Comparison of ENCODE assay signal across 8 cellular contexts in genomic region chr2:179264238-179265081, GRCh38. TPM values are rescaled to one million over a fixed set of nuclear protein-coding genes. Genes with fewer than 3 reads are reported as not detected.
A peak's percentile ranks its signal among the peaks of the same experiment; 100 is the strongest.
DNase-seq lines count a peak whose midpoint lies in the region; FAIRE-seq and TF ChIP-seq lines count a peak whose summit lies in the region.

TSS of gene SESTD1 (minus strand) at chr2:179264832. CDS start at chr2:179191841, 72,991 bp downstream.

- TF ChIP-seq CTCF in MM.1S (IDR thresholded peaks at IDR 0.05; ENCODE audit: low read length) (no peak), VCaP (conservative IDR thresholded peaks at IDR 0.05) (no peak), mammary epithelial cell (conservative IDR thresholded peaks at IDR 0.05 in 1 of 2, IDR thresholded peaks at IDR 0.05 in 1 of 2; ENCODE audit: extremely low read depth in 1 of 2, insufficient read depth in 1 of 2, low read depth in 1 of 2, low read length in 2 of 2) (no peak), smooth muscle cell (IDR thresholded peaks at IDR 0.05; ENCODE audit: borderline replicate concordance, insufficient read depth, poor library complexity, severe bottlenecking) (no peak)

- dilution Hi-C loops in mammary epithelial cell (cut with HindIII; ENCODE audit: low sequenced_read_pairs): no loop called here

- H3K27ac Mint-ChIP-seq in immature natural killer cell: peak within 1 kb of the TSS in 5 of 6 donors; percentile 44 to 87 (median 62)

- H4K20me1 ChIP-seq in MM.1S (ENCODE audit: insufficient read depth, low read length): no peaks in the 10 kb centered on the region
- H4K20me1 ChIP-seq in mammary epithelial cell (ENCODE audit: insufficient read depth, low read length): no peaks in the 10 kb centered on the region
- H4K20me1 ChIP-seq in smooth muscle cell (ENCODE audit: low read depth): peaks cover 39% of the 10 kb centered on the region

- in situ Hi-C loops in mammary epithelial cell (cut with MboI; ENCODE audit: low sequenced_read_pairs in 2 of 2): no loop called here

- H3K4me2 ChIP-seq in MM.1S (ENCODE audit: low read depth, low read length): peak within 1 kb of the TSS; percentile 97
- peak within 1 kb of the TSS; percentile 97 for H3K4me2 ChIP-seq in mammary epithelial cell (ENCODE audit: insufficient read depth, low read depth, low read length)
- peak within 1 kb of the TSS; percentile 86 for H3K4me2 ChIP-seq in smooth muscle cell

- H3K4me3 ChIP-seq in MM.1S (ENCODE audit: low read length): peak within 1 kb of the TSS; percentile 96
- H3K4me3 ChIP-seq in mammary epithelial cell (replicated peaks in 1 of 3; ENCODE audit: insufficient read depth in 1 of 3, low read depth in 2 of 3, low read length in 3 of 3): peak within 1 kb of the TSS; percentile 61 to 80 (median 64)
- peak within 1 kb of the TSS; percentile 64 for H3K4me3 ChIP-seq in smooth muscle cell

- H3K9me3 ChIP-seq in MM.1S (replicated peaks; ENCODE audit: insufficient read depth, low read length) (no peaks in the 10 kb centered on the region), mammary epithelial cell (replicated peaks; ENCODE audit: insufficient read depth, low read length) (no peaks in the 10 kb centered on the region), smooth muscle cell (replicated peaks; ENCODE audit: low read depth) (no peaks in the 10 kb centered on the region)

- peak within 1 kb of the TSS; percentile 79 to 89 (median 86) for H3K4me3 Mint-ChIP-seq in immature natural killer cell

- intact Hi-C loops in mammary epithelial cell (cut with micrococcal nuclease): loop anchor here (5.0 kb wide), 2 partner anchors 78 to 193 kb away; no protein-coding TSS in a partner anchor

- no peak within 1 kb of the TSS for H3K27ac ChIP-seq in MM.1S (ENCODE audit: low read length)
- H3K27ac ChIP-seq in VCaP: peak within 1 kb of the TSS; percentile 78
- H3K27ac ChIP-seq in mammary epithelial cell (ENCODE audit: insufficient read depth, low read depth, low read length): peak within 1 kb of the TSS; percentile 86
- H3K27ac ChIP-seq in smooth muscle cell (ENCODE audit: low read depth): peak within 1 kb of the TSS; percentile 78

- H3K4me1 ChIP-seq in MM.1S (ENCODE audit: low read length): peaks cover 7% of the 10 kb centered on the region
- H3K4me1 ChIP-seq in mammary epithelial cell (ENCODE audit: insufficient read depth, low read length): peaks cover 36% of the 10 kb centered on the region
- peaks cover 29% of the 10 kb centered on the region for H3K4me1 ChIP-seq in smooth muscle cell (ENCODE audit: low read depth)

- H3K27me3 Mint-ChIP-seq in immature natural killer cell (ENCODE audit: low read depth in 3 of 3): peaks cover 6 to 15% (median 8%) of the 10 kb centered on the region in 3 donors

- peak; percentile 52 for DNase-seq in GM12892 (ENCODE audit: insufficient read length)
- peak; percentile 32 for DNase-seq in HCEC 1CT
- DNase-seq in MM.1S: peak; percentile 60
- DNase-seq in mammary epithelial cell: peak; percentile 53
- peak; percentile 55 to 66 (median 61) for DNase-seq in immature natural killer cell
- DNase-seq in smooth muscle cell (lab: John Stamatoyannopoulos, UW; ENCODE audit: unreplicated experiment): no peak
- no peak for DNase-seq in NOMO-1 treated with DMSO at 0.1 percent for 48 hours (lab: John Stamatoyannopoulos, UW; ENCODE audit: unreplicated experiment)

- CTCF ChIA-PET in mammary epithelial cell (lab: Charles Lee; ENCODE audit: low non-redundant PET): no interaction called here

- FAIRE-seq in GM12892 (lab: Jason Lieb, UNC): peak; percentile 78

- peak within 1 kb of the TSS; percentile 73 for H3K9ac ChIP-seq in MM.1S (ENCODE audit: low read length)
- H3K9ac ChIP-seq in mammary epithelial cell (ENCODE audit: insufficient read depth, low read length): peak within 1 kb of the TSS; percentile 91
- peak within 1 kb of the TSS; percentile 74 for H3K9ac ChIP-seq in smooth muscle cell (ENCODE audit: low read depth)

- no peak; the same call in 1 of the 2 replicates for TF ChIP-seq POLR2A in GM12892 (IDR thresholded peaks at IDR 0.05; ENCODE audit: low read depth, low read length)

- H2AFZ ChIP-seq in MM.1S (ENCODE audit: low read length) (peak within 1 kb of the TSS; percentile 94), mammary epithelial cell (ENCODE audit: low read depth, low read length) (peak within 1 kb of the TSS; percentile 96), smooth muscle cell (ENCODE audit: low read depth) (peak within 1 kb of the TSS; percentile 93)

- 4% methylated on average over 4 of the region's 111 CpGs for WGBS in mammary epithelial cell (ENCODE audit: low coverage, missing lambda C conversion rate)
- 13% methylated on average over 6 of the region's 111 CpGs for WGBS in smooth muscle cell (ENCODE audit: low lambda C conversion rate)

- no peaks in the 10 kb centered on the region for H3K9me2 ChIP-seq in MM.1S (replicated peaks; ENCODE audit: insufficient read depth, low read length)

- H3K36me3 ChIP-seq in MM.1S (replicated peaks; ENCODE audit: insufficient read depth, low read length) (no peaks in the 10 kb centered on the region), mammary epithelial cell (ENCODE audit: insufficient read depth, low read length) (no peaks in the 10 kb centered on the region), smooth muscle cell (ENCODE audit: low read depth) (no peaks in the 10 kb centered on the region)

- H3K9me3 Mint-ChIP-seq in immature natural killer cell: peaks cover 0 to 5% (median 0%) of the 10 kb centered on the region in 6 donors

- H3K27me3 ChIP-seq in MM.1S (replicated peaks; ENCODE audit: insufficient read depth, low read length): 0 out of 2 replicates have a peak, but pooled peaks cover 3% of the 10 kb centered on the region
- no peaks in the 10 kb centered on the region for H3K27me3 ChIP-seq in mammary epithelial cell (ENCODE audit: insufficient read depth, low read length)
- no peaks in the 10 kb centered on the region for H3K27me3 ChIP-seq in smooth muscle cell (ENCODE audit: low read depth)

- H3K36me3 Mint-ChIP-seq in immature natural killer cell: no peaks in the 10 kb centered on the region

- peaks cover 40% of the 10 kb centered on the region for H3K79me2 ChIP-seq in MM.1S (ENCODE audit: low read length)
- H3K79me2 ChIP-seq in mammary epithelial cell (ENCODE audit: insufficient read depth, low read length): peaks cover 47% of the 10 kb centered on the region
- H3K79me2 ChIP-seq in smooth muscle cell (ENCODE audit: low read depth): peaks cover 45% of the 10 kb centered on the region

- H3K4me1 Mint-ChIP-seq in immature natural killer cell: peaks cover 22 to 26% of the 10 kb centered on the region in 2 donors

- BruUV-seq in mammary epithelial cell (replicated peaks; lab: Mats Ljungman, UMichigan): no TSS peak

- H3F3A ChIP-seq in MM.1S (ENCODE audit: insufficient read depth, low read length) (peaks cover 10% of the 10 kb centered on the region), smooth muscle cell (ENCODE audit: low read depth) (no peaks in the 10 kb centered on the region)

RNA-seq across cellular contexts. Expression of gene SESTD1, which starts in this region (rescaled TPM):
- 11.5 TPM for polyA plus RNA-seq in GM12892 (2012; ENCODE audit: missing spikeins)
- total RNA-seq in mammary epithelial cell (10 to 100 TPM; 20.7 to 32.1 TPM), smooth muscle cell (29.1 and 31.8 TPM in 2 replicates)
- polyA plus RNA-seq in mammary epithelial cell (24.6 TPM), immature natural killer cell (1 to 10 TPM; 2.3 to 7.9 (median 6.6) TPM), smooth muscle cell (50.3 and 82.3 TPM in 2 replicates)
- 65.0 TPM for polyA minus RNA-seq in mammary epithelial cell

Comparison
In these comparisons a context has a peak if more than half of its experiments do, and no peak if none do; other contexts are left out.
1. DNase-seq: peak in GM12892 (single experiment), HCEC 1CT (single experiment), MM.1S (single experiment), mammary epithelial cell (single experiment) and immature natural killer cell (3 of 3); none in smooth muscle cell (single experiment) and NOMO-1 treated with DMSO at 0.1 percent for 48 hours (single experiment).
2. Peak in every context shown above with its lines, with median percentiles within 50 percentile points of each other: H2AFZ ChIP-seq, H3K4me2 ChIP-seq, H3K4me3 ChIP-seq and H3K9ac ChIP-seq.